In genomic region chr17:80254396-80255241, GRCh38 we compare ENCODE assay signal across 8 cellular contexts. TPM values are rescaled to one million over a fixed set of nuclear protein-coding genes. Genes with fewer than 3 reads are reported as not detected.
A peak's percentile ranks its signal among the peaks of the same experiment; 100 is the strongest.
DNase-seq lines count a peak whose midpoint lies in the region; ATAC-seq and TF ChIP-seq lines count a peak whose summit lies in the region.

No MANE protein-coding gene starts in this region.

- no peaks in the 10 kb centered on the region for H3K9me3 Mint-ChIP-seq in activated T-helper 17 cell treated with anti-CD3 and anti-CD28 coated beads, Interleukin-2, amount 50 U/mL, for 72 hours

- no peak overlapping the region for H3K4me2 ChIP-seq in OCI-LY7 (ENCODE audit: low read length)

- CTCF ChIA-PET in OCI-LY7 (lab: Charles Lee; ENCODE audit: unreplicated experiment): no interaction called here

- no TSS peak for BruUV-seq in OCI-LY7 (replicated peaks; lab: Mats Ljungman, UMichigan)

- intact Hi-C loops in OCI-LY7 (cut with micrococcal nuclease; ENCODE audit: unreplicated experiment) (no loop called here), left ventricle myocardium superior (cut with micrococcal nuclease) (no loop called here)

- peak overlapping the region; percentile 92 for H3K4me3 Mint-ChIP-seq in activated T-helper 17 cell treated with anti-CD3 and anti-CD28 coated beads, Interleukin-2, amount 50 U/mL, for 72 hours

- ATAC-seq in HG02973 (IDR thresholded peaks at IDR 0.05; ENCODE audit: unreplicated experiment) (peak; percentile 43), left ventricle myocardium superior (peak; percentile 27), GM21360 (IDR thresholded peaks at IDR 0.05; ENCODE audit: unreplicated experiment) (no peak)
- peak; percentile 73 for ATAC-seq in activated T-helper 17 cell treated with anti-CD3 and anti-CD28 coated beads, Interleukin-2, amount 50 U/mL, for 72 hours (replicated peaks)

- H3K36me3 ChIP-seq in OCI-LY7 (ENCODE audit: insufficient read depth, low read length): no peaks in the 10 kb centered on the region

- no peaks in the 10 kb centered on the region for H3K9me2 ChIP-seq in OCI-LY7 (ENCODE audit: insufficient read depth, low read length)

- H3K4me1 ChIP-seq in OCI-LY7 (ENCODE audit: insufficient read depth, low read length, poor library complexity, severe bottlenecking): peaks cover 32% of the 10 kb centered on the region

- peaks cover 27% of the 10 kb centered on the region for H3K36me3 Mint-ChIP-seq in activated T-helper 17 cell treated with anti-CD3 and anti-CD28 coated beads, Interleukin-2, amount 50 U/mL, for 72 hours (ENCODE audit: low read depth)

- TF ChIP-seq CTCF in GM10266 (IDR thresholded peaks at IDR 0.05; ENCODE audit: control insufficient read depth, insufficient read depth, low read depth, missing control alignments): no peak
- TF ChIP-seq CTCF in OCI-LY7 (conservative IDR thresholded peaks at IDR 0.05; ENCODE audit: low read length): no peak

- POLR2A ChIA-PET in OCI-LY7 (lab: Charles Lee): interaction anchor here (0.8 kb wide), 1 partner anchor 63 kb away, joined by 4 read pairs; no protein-coding TSS in a partner anchor

- no peak overlapping the region for H3K4me3 ChIP-seq in OCI-LY7 (ENCODE audit: low read depth, low read length, poor library complexity, severe bottlenecking)

- no peaks in the 10 kb centered on the region for H3K27me3 Mint-ChIP-seq in activated T-helper 17 cell treated with anti-CD3 and anti-CD28 coated beads, Interleukin-2, amount 50 U/mL, for 72 hours

- H3K4me1 Mint-ChIP-seq in activated T-helper 17 cell treated with anti-CD3 and anti-CD28 coated beads, Interleukin-2, amount 50 U/mL, for 72 hours: peaks cover 32% of the 10 kb centered on the region

- no peaks in the 10 kb centered on the region for H3K9me3 ChIP-seq in OCI-LY7 (ENCODE audit: low read length)

- H3K27ac ChIP-seq in OCI-LY7 (ENCODE audit: low read depth, low read length, poor library complexity, severe bottlenecking): no peak overlapping the region

- no peaks in the 10 kb centered on the region for H4K20me1 ChIP-seq in OCI-LY7 (ENCODE audit: insufficient read depth, low read length)

- peak overlapping the region; percentile 97 for H3K27ac Mint-ChIP-seq in activated T-helper 17 cell treated with anti-CD3 and anti-CD28 coated beads, Interleukin-2, amount 50 U/mL, for 72 hours

- peak; percentile 60 for DNase-seq in GM10266 (ENCODE audit: extremely low spot score)
- DNase-seq in OCI-LY7 (ENCODE audit: low spot score): peak; percentile 40
- DNase-seq in left ventricle myocardium superior: no peak
- peak; percentile 61 for DNase-seq in stimulated activated CD4-positive, alpha-beta T cell treated with anti-CD3 and anti-CD28 coated beads, Interleukin-2, amount 100 ng/mL, for 4 hours (ENCODE audit: low read depth)
- no peak for DNase-seq in NCI-H748 (lab: John Stamatoyannopoulos, UW; ENCODE audit: unreplicated experiment)

- H3K79me2 ChIP-seq in OCI-LY7 (ENCODE audit: insufficient read depth, low read depth, low read length): no peaks in the 10 kb centered on the region

- peak overlapping the region; percentile 61 for H2AFZ ChIP-seq in OCI-LY7 (ENCODE audit: low read length)

RNA-seq across cellular contexts. Expression of gene RNF213, which starts 6.0 kb away (rescaled TPM):
- 41.9 and 58.8 TPM in 2 replicates for total RNA-seq in OCI-LY7 (2014; rRNA removed; shearing (Covaris generic))
- total RNA-seq in OCI-LY7 (2022): 64.0 and 68.6 TPM in 2 replicates
- 1,000 to 10,000 TPM; 1,022 to 1,405 TPM for total RNA-seq in activated T-helper 17 cell treated with anti-CD3 and anti-CD28 coated beads, Interleukin-2, amount 50 U/mL, for 72 hours
- 25.7 TPM for total RNA-seq in left ventricle myocardium superior

RNA-seq across cellular contexts. Expression of gene SLC26A11, which starts 34.4 kb away (rescaled TPM):
- 3.5 and 6.0 TPM in 2 replicates for total RNA-seq in OCI-LY7 (2014; rRNA removed; shearing (Covaris generic))
- total RNA-seq in OCI-LY7 (2022) (2.9 and 4.1 TPM in 2 replicates), left ventricle myocardium superior (10.6 TPM)
- 10 to 100 TPM; 23.5 to 37.3 TPM for total RNA-seq in activated T-helper 17 cell treated with anti-CD3 and anti-CD28 coated beads, Interleukin-2, amount 50 U/mL, for 72 hours

RNA-seq across cellular contexts. Expression of gene SGSH, which starts 34.5 kb away (rescaled TPM):
- 13.8 and 14.3 TPM in 2 replicates for total RNA-seq in OCI-LY7 (2014; rRNA removed; shearing (Covaris generic))
- total RNA-seq in OCI-LY7 (2022) (38.4 and 45.5 TPM in 2 replicates), left ventricle myocardium superior (11.4 TPM)
- total RNA-seq in activated T-helper 17 cell treated with anti-CD3 and anti-CD28 coated beads, Interleukin-2, amount 50 U/mL, for 72 hours: 10 to 100 TPM; 45.7 to 63.6 TPM

Comparison
In these comparisons a context has a peak if more than half of its experiments do, and no peak if none do; other contexts are left out.
1. DNase-seq: peak in GM10266 (single experiment), OCI-LY7 (single experiment) and stimulated activated CD4-positive, alpha-beta T cell treated with anti-CD3 and anti-CD28 coated beads, Interleukin-2, amount 100 ng/mL, for 4 hours (single experiment); none in left ventricle myocardium superior (single experiment) and NCI-H748 (single experiment).
2. RNA of gene RNF213, which starts 6.0 kb away (total RNA-seq): 1,022 to 1,405 TPM in activated T-helper 17 cell treated with anti-CD3 and anti-CD28 coated beads, Interleukin-2, amount 50 U/mL, for 72 hours; 41.9 to 68.6 TPM in OCI-LY7 and 25.7 TPM in left ventricle myocardium superior (single experiment); every median in the first group is over 10 times any median in the second.